ENCODE assay signal across 3 cellular contexts in genomic region chr16:60717808-60718207, GRCh38.
"Had no signal": no experiment of that assay in that cellular context is flagged by ENCODE, and none has a peak within 500 bp of the region (broad histone marks: within the 10 kb centered on the region; RNA-seq: fewer than 3 reads in every experiment).

No MANE protein-coding gene starts in this region.

- H3K4me3 ChIP-seq: GM12878 had no signal

- DNase-seq: GDM1, GF-D8 had no signal

- ATAC-seq: GM12878 had no signal
